8 cellular contexts compared by ENCODE assay signal in genomic region chr1:87953732-87954344, GRCh38.
A peak's percentile ranks its signal among the peaks of the same experiment; 100 is the strongest.
DNase-seq lines count a peak whose midpoint lies in the region; ATAC-seq and TF ChIP-seq lines count a peak whose summit lies in the region.

No MANE protein-coding gene starts in this region.

- no peak overlapping the region for H3K4me2 ChIP-seq in DND-41 (ENCODE audit: insufficient read depth, low read length)
- H3K4me2 ChIP-seq in Loucy (ENCODE audit: low read depth, low read length, poor library complexity, severe bottlenecking): no peak overlapping the region

- intact Hi-C loops in posterior vena cava (cut with DNase I): loop anchor here (10.0 kb wide), 1 partner anchor 619 kb away; no protein-coding TSS in a partner anchor

- H3K9ac ChIP-seq in DND-41 (ENCODE audit: low read depth, low read length) (no peak overlapping the region), Loucy (ENCODE audit: low read depth, low read length, poor library complexity, severe bottlenecking) (no peak overlapping the region)

- H4K20me1 ChIP-seq in DND-41 (ENCODE audit: insufficient read depth, low read length): no peaks in the 10 kb centered on the region
- no peaks in the 10 kb centered on the region for H4K20me1 ChIP-seq in Loucy (ENCODE audit: insufficient read depth, low read length, poor library complexity, severe bottlenecking)

- TF ChIP-seq CTCF in DND-41 (IDR thresholded peaks at IDR 0.05; ENCODE audit: borderline replicate concordance, extremely low read depth, low read length, poor library complexity, severe bottlenecking) (peak; percentile 78), Loucy (conservative IDR thresholded peaks at IDR 0.05; ENCODE audit: low read length) (peak; percentile 92)

- H3K9me3 ChIP-seq in DND-41 (ENCODE audit: insufficient read depth, low read length, severe bottlenecking) (no peaks in the 10 kb centered on the region), Loucy (ENCODE audit: insufficient read depth, low read depth, low read length) (no peaks in the 10 kb centered on the region)

- H3F3A ChIP-seq in Loucy (ENCODE audit: low read depth): no peaks in the 10 kb centered on the region

- H3K9me2 ChIP-seq in Loucy (replicated peaks; ENCODE audit: low read depth, low read length): no peaks in the 10 kb centered on the region

- H3K79me2 ChIP-seq in DND-41 (ENCODE audit: insufficient read depth, low read length): no peaks in the 10 kb centered on the region
- H3K79me2 ChIP-seq in Loucy (ENCODE audit: insufficient read depth, low read length): no peaks in the 10 kb centered on the region

- DNase-seq in DND-41: peak; percentile 57
- peak; percentile 42 to 53 for DNase-seq in SHP77 (lab: John Stamatoyannopoulos, UW)
- DNase-seq in activated naive CD4-positive, alpha-beta T cell treated with Interleukin-2 at 50 U/mL for 16 hours: peak; percentile 56
- DNase-seq in glomerular visceral epithelial cell (ENCODE audit: extremely low spot score): peak; percentile 64
- DNase-seq in posterior vena cava (ENCODE audit: low spot score): peak; percentile 80

- no peak overlapping the region for H3K4me3 ChIP-seq in DND-41 (ENCODE audit: low read depth in 1 of 2, low read length in 2 of 2)
- no peak overlapping the region for H3K4me3 ChIP-seq in Loucy (ENCODE audit: low read length, poor library complexity, severe bottlenecking)

- H3K4me1 ChIP-seq in DND-41 (ENCODE audit: insufficient read depth, low read length) (no peaks in the 10 kb centered on the region), Loucy (ENCODE audit: insufficient read depth, low read length, poor library complexity, severe bottlenecking) (peaks cover 18% of the 10 kb centered on the region)

- H3K36me3 ChIP-seq in DND-41 (ENCODE audit: insufficient read depth, low read length) (no peaks in the 10 kb centered on the region), Loucy (ENCODE audit: insufficient read depth, low read length) (no peaks in the 10 kb centered on the region)

- H3K27me3 ChIP-seq in DND-41 (ENCODE audit: insufficient read depth, low read length, poor library complexity): peaks cover 8% of the 10 kb centered on the region
- H3K27me3 ChIP-seq in Loucy (ENCODE audit: insufficient read depth, low read length, poor library complexity, severe bottlenecking): no peaks in the 10 kb centered on the region

- no peak overlapping the region for H2AFZ ChIP-seq in DND-41 (ENCODE audit: low read depth, low read length)
- H2AFZ ChIP-seq in Loucy (ENCODE audit: low read length): peak overlapping the region; percentile 83

- ATAC-seq in DND-41 (ENCODE audit: insufficient read depth, low read depth) (peak; percentile 74), GM21717 (IDR thresholded peaks at IDR 0.05; ENCODE audit: unreplicated experiment) (peak; percentile 86), HG02840 (IDR thresholded peaks at IDR 0.05; ENCODE audit: low FRiP score, unreplicated experiment) (no peak)

- H3K27ac ChIP-seq in DND-41 (ENCODE audit: low read length): no peak overlapping the region
